In genomic region chr1:181090653-181091126, GRCh38 we compare ENCODE assay signal across 1 cellular context.
TF ChIP-seq lines count a peak whose summit lies in the region.

No MANE protein-coding gene starts in this region.

TF ChIP-seq in H1, 55 proteins besides CTCF, POLR2A, EP300 and RAD21:
- TF ChIP-seq, protein P1, sequence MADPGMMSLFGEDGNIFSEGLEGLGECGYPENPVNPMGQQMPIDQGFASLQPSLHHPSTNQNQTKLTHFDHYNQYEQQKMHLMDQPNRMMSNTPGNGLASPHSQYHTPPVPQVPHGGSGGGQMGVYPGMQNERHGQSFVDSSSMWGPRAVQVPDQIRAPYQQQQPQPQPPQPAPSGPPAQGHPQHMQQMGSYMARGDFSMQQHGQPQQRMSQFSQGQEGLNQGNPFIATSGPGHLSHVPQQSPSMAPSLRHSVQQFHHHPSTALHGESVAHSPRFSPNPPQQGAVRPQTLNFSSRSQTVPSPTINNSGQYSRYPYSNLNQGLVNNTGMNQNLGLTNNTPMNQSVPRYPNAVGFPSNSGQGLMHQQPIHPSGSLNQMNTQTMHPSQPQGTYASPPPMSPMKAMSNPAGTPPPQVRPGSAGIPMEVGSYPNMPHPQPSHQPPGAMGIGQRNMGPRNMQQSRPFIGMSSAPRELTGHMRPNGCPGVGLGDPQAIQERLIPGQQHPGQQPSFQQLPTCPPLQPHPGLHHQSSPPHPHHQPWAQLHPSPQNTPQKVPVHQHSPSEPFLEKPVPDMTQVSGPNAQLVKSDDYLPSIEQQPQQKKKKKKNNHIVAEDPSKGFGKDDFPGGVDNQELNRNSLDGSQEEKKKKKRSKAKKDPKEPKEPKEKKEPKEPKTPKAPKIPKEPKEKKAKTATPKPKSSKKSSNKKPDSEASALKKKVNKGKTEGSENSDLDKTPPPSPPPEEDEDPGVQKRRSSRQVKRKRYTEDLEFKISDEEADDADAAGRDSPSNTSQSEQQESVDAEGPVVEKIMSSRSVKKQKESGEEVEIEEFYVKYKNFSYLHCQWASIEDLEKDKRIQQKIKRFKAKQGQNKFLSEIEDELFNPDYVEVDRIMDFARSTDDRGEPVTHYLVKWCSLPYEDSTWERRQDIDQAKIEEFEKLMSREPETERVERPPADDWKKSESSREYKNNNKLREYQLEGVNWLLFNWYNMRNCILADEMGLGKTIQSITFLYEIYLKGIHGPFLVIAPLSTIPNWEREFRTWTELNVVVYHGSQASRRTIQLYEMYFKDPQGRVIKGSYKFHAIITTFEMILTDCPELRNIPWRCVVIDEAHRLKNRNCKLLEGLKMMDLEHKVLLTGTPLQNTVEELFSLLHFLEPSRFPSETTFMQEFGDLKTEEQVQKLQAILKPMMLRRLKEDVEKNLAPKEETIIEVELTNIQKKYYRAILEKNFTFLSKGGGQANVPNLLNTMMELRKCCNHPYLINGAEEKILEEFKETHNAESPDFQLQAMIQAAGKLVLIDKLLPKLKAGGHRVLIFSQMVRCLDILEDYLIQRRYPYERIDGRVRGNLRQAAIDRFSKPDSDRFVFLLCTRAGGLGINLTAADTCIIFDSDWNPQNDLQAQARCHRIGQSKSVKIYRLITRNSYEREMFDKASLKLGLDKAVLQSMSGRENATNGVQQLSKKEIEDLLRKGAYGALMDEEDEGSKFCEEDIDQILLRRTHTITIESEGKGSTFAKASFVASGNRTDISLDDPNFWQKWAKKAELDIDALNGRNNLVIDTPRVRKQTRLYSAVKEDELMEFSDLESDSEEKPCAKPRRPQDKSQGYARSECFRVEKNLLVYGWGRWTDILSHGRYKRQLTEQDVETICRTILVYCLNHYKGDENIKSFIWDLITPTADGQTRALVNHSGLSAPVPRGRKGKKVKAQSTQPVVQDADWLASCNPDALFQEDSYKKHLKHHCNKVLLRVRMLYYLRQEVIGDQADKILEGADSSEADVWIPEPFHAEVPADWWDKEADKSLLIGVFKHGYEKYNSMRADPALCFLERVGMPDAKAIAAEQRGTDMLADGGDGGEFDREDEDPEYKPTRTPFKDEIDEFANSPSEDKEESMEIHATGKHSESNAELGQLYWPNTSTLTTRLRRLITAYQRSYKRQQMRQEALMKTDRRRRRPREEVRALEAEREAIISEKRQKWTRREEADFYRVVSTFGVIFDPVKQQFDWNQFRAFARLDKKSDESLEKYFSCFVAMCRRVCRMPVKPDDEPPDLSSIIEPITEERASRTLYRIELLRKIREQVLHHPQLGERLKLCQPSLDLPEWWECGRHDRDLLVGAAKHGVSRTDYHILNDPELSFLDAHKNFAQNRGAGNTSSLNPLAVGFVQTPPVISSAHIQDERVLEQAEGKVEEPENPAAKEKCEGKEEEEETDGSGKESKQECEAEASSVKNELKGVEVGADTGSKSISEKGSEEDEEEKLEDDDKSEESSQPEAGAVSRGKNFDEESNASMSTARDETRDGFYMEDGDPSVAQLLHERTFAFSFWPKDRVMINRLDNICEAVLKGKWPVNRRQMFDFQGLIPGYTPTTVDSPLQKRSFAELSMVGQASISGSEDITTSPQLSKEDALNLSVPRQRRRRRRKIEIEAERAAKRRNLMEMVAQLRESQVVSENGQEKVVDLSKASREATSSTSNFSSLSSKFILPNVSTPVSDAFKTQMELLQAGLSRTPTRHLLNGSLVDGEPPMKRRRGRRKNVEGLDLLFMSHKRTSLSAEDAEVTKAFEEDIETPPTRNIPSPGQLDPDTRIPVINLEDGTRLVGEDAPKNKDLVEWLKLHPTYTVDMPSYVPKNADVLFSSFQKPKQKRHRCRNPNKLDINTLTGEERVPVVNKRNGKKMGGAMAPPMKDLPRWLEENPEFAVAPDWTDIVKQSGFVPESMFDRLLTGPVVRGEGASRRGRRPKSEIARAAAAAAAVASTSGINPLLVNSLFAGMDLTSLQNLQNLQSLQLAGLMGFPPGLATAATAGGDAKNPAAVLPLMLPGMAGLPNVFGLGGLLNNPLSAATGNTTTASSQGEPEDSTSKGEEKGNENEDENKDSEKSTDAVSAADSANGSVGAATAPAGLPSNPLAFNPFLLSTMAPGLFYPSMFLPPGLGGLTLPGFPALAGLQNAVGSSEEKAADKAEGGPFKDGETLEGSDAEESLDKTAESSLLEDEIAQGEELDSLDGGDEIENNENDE (IDR thresholded peaks at IDR 0.05; ENCODE audit: insufficient replicate concordance, low read length): no peak
- no peak for TF ChIP-seq E2F6 (IDR thresholded peaks at IDR 0.05)
- no peak for TF ChIP-seq POU5F1 (IDR thresholded peaks at IDR 0.05; ENCODE audit: low read depth, low read length)
- TF ChIP-seq ASH2L (IDR thresholded peaks at IDR 0.05; ENCODE audit: low read length): no peak
- no peak for TF ChIP-seq JUN (IDR thresholded peaks at IDR 0.05; ENCODE audit: low read depth, low read length)
- no peak for TF ChIP-seq EGR1 (IDR thresholded peaks at IDR 0.05; ENCODE audit: borderline replicate concordance, low read depth, low read length)
- no peak for TF ChIP-seq CBX5 (IDR thresholded peaks at IDR 0.05; ENCODE audit: low read depth, low read length)
- no peak for TF ChIP-seq CEBPB (IDR thresholded peaks at IDR 0.05; ENCODE audit: low read depth, low read length)
- TF ChIP-seq TBP (IDR thresholded peaks at IDR 0.05; ENCODE audit: low read depth, low read length): no peak
- no peak for TF ChIP-seq SUZ12 (IDR thresholded peaks at IDR 0.05; ENCODE audit: low read length)
- TF ChIP-seq KDM4A (IDR thresholded peaks at IDR 0.05; ENCODE audit: low read depth, low read length, severe bottlenecking): no peak
- TF ChIP-seq PHF8 (conservative IDR thresholded peaks at IDR 0.05; ENCODE audit: low read depth, low read length): no peak
